Comparison of ENCODE assay signal across 17 cellular contexts in the genomic region with DNA sequence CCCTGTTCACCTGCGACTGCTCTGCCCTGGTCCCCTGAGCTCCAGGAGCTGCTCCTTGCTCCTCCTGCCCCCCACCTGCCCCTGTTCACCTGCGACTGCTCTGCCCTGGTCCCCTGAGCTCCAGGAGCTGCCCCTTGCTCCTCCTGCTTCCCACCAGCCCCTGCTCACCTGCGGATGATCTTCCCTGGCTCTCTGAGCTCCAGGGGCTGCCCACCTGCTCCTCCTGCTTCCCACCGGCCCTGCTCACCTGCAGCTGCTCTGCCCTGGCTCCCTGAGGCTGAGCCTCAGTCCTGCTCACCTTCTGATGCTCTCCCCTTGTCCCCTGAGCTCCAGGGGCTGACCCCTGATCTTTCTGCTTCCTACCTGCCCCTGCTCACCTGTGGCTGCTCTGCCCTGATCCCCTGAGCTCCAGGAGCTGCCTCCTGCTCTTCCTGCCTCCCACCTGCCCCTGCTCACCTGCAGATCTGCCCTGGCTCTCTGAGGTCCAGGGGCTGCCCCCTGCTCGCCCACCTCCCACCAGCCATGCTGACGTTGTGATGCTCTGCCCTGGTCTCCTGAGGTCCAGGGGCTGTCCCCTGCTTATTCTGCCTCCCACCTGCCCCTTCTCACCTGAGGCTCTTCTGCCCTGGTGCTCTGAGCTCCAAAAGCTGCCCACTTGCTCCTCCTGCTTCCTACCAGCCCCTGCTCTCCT.
"Had no signal": no experiment of that assay in that cellular context is flagged by ENCODE, and none has a peak within 500 bp of the region (broad histone marks: within the 10 kb centered on the region; RNA-seq: fewer than 3 reads in every experiment).

No MANE protein-coding gene starts in this region.

- H3K27ac Mint-ChIP-seq: activated CD4-positive, alpha-beta memory T cell treated with anti-CD3 and anti-CD28 coated beads for 36 hours; activated naive CD4-positive, alpha-beta T cell treated with anti-CD3 and anti-CD28 coated beads for 36 hours; activated T-helper 17 cell treated with anti-CD3 and anti-CD28 coated beads, Interleukin-2, amount 50 U/mL, for 72 hours; brain; progenitor cell of endocrine pancreas; stimulated activated naive CD8-positive, alpha-beta T cell treated with anti-CD3 and anti-CD28 coated beads, Interleukin-15, amount 100 ng/mL, for 72 hours had no signal

- H3K4me3 ChIP-seq: heart left ventricle, testis had no signal

- H3K4me3 Mint-ChIP-seq: activated CD4-positive, alpha-beta memory T cell treated with anti-CD3 and anti-CD28 coated beads for 36 hours; activated naive CD4-positive, alpha-beta T cell treated with anti-CD3 and anti-CD28 coated beads for 36 hours; activated T-helper 17 cell treated with anti-CD3 and anti-CD28 coated beads, Interleukin-2, amount 50 U/mL, for 72 hours; brain; central memory CD8-positive, alpha-beta T cell; stimulated activated naive CD8-positive, alpha-beta T cell treated with anti-CD3 and anti-CD28 coated beads, Interleukin-15, amount 100 ng/mL, for 72 hours had no signal

- H3K27ac ChIP-seq: heart left ventricle, testis had no signal

- H3K9me3 ChIP-seq: heart left ventricle, testis had no signal

- DNase-seq: activated CD4-positive, alpha-beta memory T cell treated with anti-CD3 and anti-CD28 coated beads for 36 hours; activated naive CD4-positive, alpha-beta T cell treated with anti-CD3 and anti-CD28 coated beads for 36 hours; amniotic stem cell; cortex of kidney; effector CD8-positive, alpha-beta T cell; foreskin melanocyte; heart left ventricle; left ventricle myocardium superior; stimulated activated CD4-positive, alpha-beta T cell treated with anti-CD3 and anti-CD28 coated beads, Interleukin-2, amount 100 ng/mL, for 24 hours; stimulated activated naive CD8-positive, alpha-beta T cell treated with anti-CD3 and anti-CD28 coated beads, Interleukin-15, amount 100 ng/mL, for 72 hours; T-helper 9 cell; testis had no signal

- ATAC-seq: activated T-helper 17 cell treated with anti-CD3 and anti-CD28 coated beads, Interleukin-2, amount 50 U/mL, for 72 hours; heart left ventricle; left ventricle myocardium superior; right cardiac atrium; stimulated activated naive CD8-positive, alpha-beta T cell treated with anti-CD3 and anti-CD28 coated beads, Interleukin-15, amount 100 ng/mL, for 72 hours had no signal

- H3K4me1 ChIP-seq: heart left ventricle, testis had no signal

- H3K27me3 Mint-ChIP-seq: activated T-helper 17 cell treated with anti-CD3 and anti-CD28 coated beads, Interleukin-2, amount 50 U/mL, for 72 hours; progenitor cell of endocrine pancreas had no signal

- H3K9me3 Mint-ChIP-seq: activated CD4-positive, alpha-beta memory T cell treated with anti-CD3 and anti-CD28 coated beads for 36 hours; activated naive CD4-positive, alpha-beta T cell treated with anti-CD3 and anti-CD28 coated beads for 36 hours; activated T-helper 17 cell treated with anti-CD3 and anti-CD28 coated beads, Interleukin-2, amount 50 U/mL, for 72 hours; central memory CD8-positive, alpha-beta T cell; stimulated activated naive CD8-positive, alpha-beta T cell treated with anti-CD3 and anti-CD28 coated beads, Interleukin-15, amount 100 ng/mL, for 72 hours had no signal

- H3K27me3 ChIP-seq: heart left ventricle, testis had no signal

- H3K4me1 Mint-ChIP-seq: activated T-helper 17 cell treated with anti-CD3 and anti-CD28 coated beads, Interleukin-2, amount 50 U/mL, for 72 hours; brain had no signal

- H3K36me3 Mint-ChIP-seq: activated CD4-positive, alpha-beta memory T cell treated with anti-CD3 and anti-CD28 coated beads for 36 hours; brain had no signal

- H3K36me3 ChIP-seq: heart left ventricle had no signal
